7 cellular contexts compared by ENCODE assay signal in the genomic region with DNA sequence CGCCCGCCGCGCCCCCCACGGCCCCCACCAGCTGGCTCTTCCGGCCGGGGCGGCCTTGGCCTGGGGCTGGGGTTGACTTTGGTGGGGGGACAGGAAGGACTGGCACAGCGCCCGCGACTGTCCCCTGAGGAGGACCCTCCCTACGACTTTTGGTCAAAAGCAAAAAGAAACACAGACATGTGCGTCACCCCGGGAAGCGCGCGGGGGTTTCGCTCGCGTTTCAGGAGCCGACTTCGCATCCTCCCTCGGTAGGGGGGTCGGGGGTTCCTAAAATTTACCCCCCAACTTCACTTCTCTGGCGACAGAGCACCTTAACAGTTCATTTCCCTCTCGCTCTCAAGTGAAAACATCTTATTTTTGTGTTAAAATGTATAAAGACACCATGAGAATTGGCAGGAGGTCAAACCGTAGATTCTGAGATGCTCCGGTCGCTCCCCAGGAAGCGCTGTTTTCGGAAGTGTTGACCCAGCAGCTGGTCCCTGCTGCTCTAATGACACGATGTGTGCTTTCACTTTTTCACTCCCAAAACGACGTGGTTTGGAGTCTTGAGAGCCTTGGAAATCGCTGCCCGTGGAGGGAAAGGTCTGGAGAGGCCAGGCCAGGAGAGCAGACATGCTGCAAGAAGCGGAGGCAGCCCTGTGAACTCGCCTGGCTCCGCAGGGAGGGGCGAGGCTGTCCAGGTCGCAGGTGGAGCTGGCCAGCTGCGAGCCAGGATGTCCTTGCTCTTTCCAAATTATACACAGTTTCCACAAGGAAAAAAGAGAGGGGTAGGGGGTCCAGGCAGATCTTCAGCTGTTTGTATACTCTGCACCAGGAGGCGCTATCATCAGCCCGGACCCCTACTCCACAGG.
A peak's percentile ranks its signal among the peaks of the same experiment; 100 is the strongest.
DNase-seq lines count a peak whose midpoint lies in the region; ATAC-seq and TF ChIP-seq lines count a peak whose summit lies in the region.

No MANE protein-coding gene starts in this region.

- H3K36me3 ChIP-seq in MG63: no peaks in the 10 kb centered on the region
- H3K36me3 ChIP-seq in urinary bladder (ENCODE audit: insufficient read depth): no peaks in the 10 kb centered on the region

- intact Hi-C loops in activated T-helper 1 cell treated with anti-CD3 and anti-CD28 coated beads, Interleukin-12 subunit alpha, Interleukin-12 subunit beta, Interleukin-2, Interleukin-4 antibody, amounts not matched to agents 30 ng/mL and 10 ng/mL and 1 ng/mL, durations not matched to agents 14 hours and 24 hours and 36 hours (cut with micrococcal nuclease): loop anchor here (2.0 to 5.0 kb wide), 6 partner anchors 106 to 356 kb away; no protein-coding TSS in a partner anchor

- peak overlapping the region; percentile 53 for H3K4me3 ChIP-seq in MG63
- peak overlapping the region; percentile 66 for H3K4me3 ChIP-seq in fibroblast of the aortic adventitia (ENCODE audit: low read depth, low read length)
- peak overlapping the region; percentile 66 for H3K4me3 ChIP-seq in urinary bladder (ENCODE audit: low read depth, low read length)

- no peaks in the 10 kb centered on the region for H3K27me3 ChIP-seq in MG63

- peak; percentile 28 for TF ChIP-seq CTCF in fibroblast of the aortic adventitia (IDR thresholded peaks at IDR 0.05; ENCODE audit: insufficient read depth, low read length)

- H3K9me3 Mint-ChIP-seq in activated T-helper 1 cell treated with anti-CD3 and anti-CD28 coated beads, Interleukin-12 subunit alpha, Interleukin-12 subunit beta, Interleukin-2, Interleukin-4 antibody, amounts not matched to agents 30 ng/mL and 10 ng/mL and 1 ng/mL, durations not matched to agents 14 hours and 24 hours and 36 hours: peaks cover 2% of the 10 kb centered on the region
- H3K9me3 Mint-ChIP-seq in natural killer cell treated with Interleukin-12 subunit alpha and Interleukin-12 subunit beta and Interleukin-15 and Interleukin-18, amount 100 ng/mL, for 72 hours: no peaks in the 10 kb centered on the region

- peak; percentile 58 for ATAC-seq in GM18511 (IDR thresholded peaks at IDR 0.05; ENCODE audit: unreplicated experiment)
- peak; percentile 43 to 57 for ATAC-seq in natural killer cell treated with Interleukin-12 subunit alpha and Interleukin-12 subunit beta and Interleukin-15 and Interleukin-18, amount 100 ng/mL, for 72 hours
- no peak for ATAC-seq in HG02763 (IDR thresholded peaks at IDR 0.05; ENCODE audit: unreplicated experiment)

- peak overlapping the region; percentile 83 for H3K4me3 Mint-ChIP-seq in activated T-helper 1 cell treated with anti-CD3 and anti-CD28 coated beads, Interleukin-12 subunit alpha, Interleukin-12 subunit beta, Interleukin-2, Interleukin-4 antibody, amounts not matched to agents 30 ng/mL and 10 ng/mL and 1 ng/mL, durations not matched to agents 14 hours and 24 hours and 36 hours
- H3K4me3 Mint-ChIP-seq in natural killer cell treated with Interleukin-12 subunit alpha and Interleukin-12 subunit beta and Interleukin-15 and Interleukin-18, amount 100 ng/mL, for 72 hours: peak overlapping the region; percentile 75

- peak overlapping the region; percentile 82 for H3K27ac ChIP-seq in urinary bladder (ENCODE audit: low read depth)

- no peaks in the 10 kb centered on the region for H3K9me3 ChIP-seq in MG63

- H3K36me3 Mint-ChIP-seq in activated T-helper 1 cell treated with anti-CD3 and anti-CD28 coated beads, Interleukin-12 subunit alpha, Interleukin-12 subunit beta, Interleukin-2, Interleukin-4 antibody, amounts not matched to agents 30 ng/mL and 10 ng/mL and 1 ng/mL, durations not matched to agents 14 hours and 24 hours and 36 hours (ENCODE audit: low read depth): no peaks in the 10 kb centered on the region
- no peaks in the 10 kb centered on the region for H3K36me3 Mint-ChIP-seq in natural killer cell treated with Interleukin-12 subunit alpha and Interleukin-12 subunit beta and Interleukin-15 and Interleukin-18, amount 100 ng/mL, for 72 hours

- 3% methylated on average over 44 of the region's 44 CpGs for WGBS in urinary bladder

- H3K4me1 Mint-ChIP-seq in activated T-helper 1 cell treated with anti-CD3 and anti-CD28 coated beads, Interleukin-12 subunit alpha, Interleukin-12 subunit beta, Interleukin-2, Interleukin-4 antibody, amounts not matched to agents 30 ng/mL and 10 ng/mL and 1 ng/mL, durations not matched to agents 14 hours and 24 hours and 36 hours (ENCODE audit: low read depth): peaks cover 32% of the 10 kb centered on the region
- H3K4me1 Mint-ChIP-seq in natural killer cell treated with Interleukin-12 subunit alpha and Interleukin-12 subunit beta and Interleukin-15 and Interleukin-18, amount 100 ng/mL, for 72 hours (ENCODE audit: low read depth in 2 of 2): peaks cover 16% of the 10 kb centered on the region in 2 donors

- H3K27ac Mint-ChIP-seq in activated T-helper 1 cell treated with anti-CD3 and anti-CD28 coated beads, Interleukin-12 subunit alpha, Interleukin-12 subunit beta, Interleukin-2, Interleukin-4 antibody, amounts not matched to agents 30 ng/mL and 10 ng/mL and 1 ng/mL, durations not matched to agents 14 hours and 24 hours and 36 hours: peak overlapping the region; percentile 77
- no peak overlapping the region for H3K27ac Mint-ChIP-seq in natural killer cell treated with Interleukin-12 subunit alpha and Interleukin-12 subunit beta and Interleukin-15 and Interleukin-18, amount 100 ng/mL, for 72 hours

- H3K4me1 ChIP-seq in urinary bladder (ENCODE audit: insufficient read depth): no peaks in the 10 kb centered on the region

- no peaks in the 10 kb centered on the region for H3K27me3 Mint-ChIP-seq in activated T-helper 1 cell treated with anti-CD3 and anti-CD28 coated beads, Interleukin-12 subunit alpha, Interleukin-12 subunit beta, Interleukin-2, Interleukin-4 antibody, amounts not matched to agents 30 ng/mL and 10 ng/mL and 1 ng/mL, durations not matched to agents 14 hours and 24 hours and 36 hours (ENCODE audit: insufficient read depth)
- H3K27me3 Mint-ChIP-seq in natural killer cell treated with Interleukin-12 subunit alpha and Interleukin-12 subunit beta and Interleukin-15 and Interleukin-18, amount 100 ng/mL, for 72 hours: peaks cover 10 to 18% of the 10 kb centered on the region in 2 donors

- DNase-seq in MG63: peak; percentile 23
- peak; percentile 9 for DNase-seq in activated T-helper 1 cell treated with anti-CD3 and anti-CD28 coated beads, Interleukin-12 subunit alpha, Interleukin-12 subunit beta, Interleukin-2, Interleukin-4 antibody, amounts not matched to agents 30 ng/mL and 10 ng/mL and 1 ng/mL, durations not matched to agents 14 hours and 24 hours and 36 hours (ENCODE audit: low spot score)
- peak; percentile 30 for DNase-seq in fibroblast of the aortic adventitia (ENCODE audit: low read depth)
- no peak for DNase-seq in natural killer cell treated with Interleukin-12 subunit alpha and Interleukin-12 subunit beta and Interleukin-15 and Interleukin-18, amount 100 ng/mL, for 72 hours (ENCODE audit: low spot score)
